20 cellular contexts compared by ENCODE assay signal in genomic region chr15:63815796-63816533, GRCh38. TPM values are rescaled to one million over a fixed set of nuclear protein-coding genes. Genes with fewer than 3 reads are reported as not detected.
DNase-seq lines count a peak whose midpoint lies in the region; ATAC-seq, FAIRE-seq and TF ChIP-seq lines count a peak whose summit lies in the region.
"Had no signal": no experiment of that assay in that cellular context is flagged by ENCODE, and none has a peak within 500 bp of the region (broad histone marks: within the 10 kb centered on the region; RNA-seq: fewer than 3 reads in every experiment).

No MANE protein-coding gene starts in this region.

- no peak for DNase-seq in breast epithelium (ENCODE audit: low spot score in 2 of 2)
- DNase-seq in mammary epithelial cell = no peak
- DNase-seq in H1 (ENCODE audit: low read depth in 1 of 2, low spot score in 2 of 2) = no peak
- DNase-seq in memory B cell (ENCODE audit: low spot score in 2 of 2) = no peak
- no peak for DNase-seq in upper lobe of right lung
- no peak for DNase-seq in COR-L47 (lab: John Stamatoyannopoulos, UW)
- no peak for DNase-seq in smooth muscle cell (lab: John Stamatoyannopoulos, UW; ENCODE audit: unreplicated experiment)
- DNase-seq: activated effector memory CD4-positive, alpha-beta T cell treated with Interleukin-2 at 50 U/mL for 16 hours; aorta; DND-41; NCI-H1417 treated with DMSO at 0.1 percent for 48 hours; nucleus accumbens; stimulated activated CD4-positive, alpha-beta T cell treated with anti-CD3 and anti-CD28 coated beads, Interleukin-4, amount 100 ng/mL, for 4 hours had no signal

- ATAC-seq in memory B cell (ENCODE audit: low read depth) (no peak), upper lobe of right lung (peak; percentile 58), GM18873 (IDR thresholded peaks at IDR 0.05; ENCODE audit: low FRiP score, unreplicated experiment) (no peak)

- POLR2A ChIA-PET in H1 (lab: Charles Lee; ENCODE audit: partially characterized antibody) = interaction anchor here (0.6 to 3.7 kb wide), 2 partner anchors 17 to 611 kb away, joined by 3 to 18 read pairs; partner anchors contain the start of gene HERC1

- intact Hi-C loops in breast epithelium (cut with DNase I; ENCODE audit: low total_unique reads) (no loop called here), mammary epithelial cell (cut with micrococcal nuclease) (no loop called here), upper lobe of right lung (cut with DNase I) (no loop called here)

- H3K9ac ChIP-seq in mammary epithelial cell (ENCODE audit: insufficient read depth, low read length) (no peak overlapping the region), H1 (replicated peaks in 1 of 4; ENCODE audit: extremely low read depth in 1 of 4, low read depth in 3 of 4, low read length in 3 of 4) (no peak overlapping the region), smooth muscle cell (ENCODE audit: low read depth) (no peak overlapping the region)

- no peak overlapping the region; the same call in 1 of the 2 replicates for H2BK12ac ChIP-seq in H1 (ENCODE audit: low read depth, low read length)

- H3K27ac ChIP-seq in breast epithelium = peak overlapping the region; percentile 31 to 56
- H3K27ac ChIP-seq in mammary epithelial cell (ENCODE audit: insufficient read depth, low read depth, low read length) = no peak overlapping the region
- no peak overlapping the region for H3K27ac ChIP-seq in H1 (ENCODE audit: low read depth, low read length)
- peak overlapping the region; percentile 7 for H3K27ac ChIP-seq in upper lobe of right lung
- H3K27ac ChIP-seq in smooth muscle cell (ENCODE audit: low read depth) = no peak overlapping the region
- H3K27ac ChIP-seq: HL-60, RWPE1, tibial artery had no signal

- no peak overlapping the region for H3K23ac ChIP-seq in H1 (ENCODE audit: insufficient read length)

- H3K9me3 ChIP-seq in breast epithelium = no peaks in the 10 kb centered on the region
- no peaks in the 10 kb centered on the region for H3K9me3 ChIP-seq in mammary epithelial cell (replicated peaks; ENCODE audit: insufficient read depth, low read length)
- H3K9me3 ChIP-seq in H1 (ENCODE audit: insufficient read depth in 2 of 2, low read depth in 1 of 2, low read length in 1 of 2) = no peaks in the 10 kb centered on the region
- no peaks in the 10 kb centered on the region for H3K9me3 ChIP-seq in upper lobe of right lung
- H3K9me3 ChIP-seq in smooth muscle cell (replicated peaks; ENCODE audit: low read depth) = no peaks in the 10 kb centered on the region
- H3K9me3 ChIP-seq: tibial artery had no signal

- FAIRE-seq in H1 (lab: Jason Lieb, UNC) = peak; percentile 62
- FAIRE-seq: colon, islet of Langerhans had no signal

- H3K9me3 Mint-ChIP-seq in memory B cell = no peaks in the 10 kb centered on the region

- H3K4me1 Mint-ChIP-seq in memory B cell = peaks cover 44% of the 10 kb centered on the region

- H2BK120ac ChIP-seq in H1 (replicated peaks; ENCODE audit: low read depth, low read length) = peak overlapping the region; percentile 47

- TF ChIP-seq EP300 in H1 (IDR thresholded peaks at IDR 0.05; ENCODE audit: borderline replicate concordance in 1 of 2, low read depth in 2 of 2, low read length in 2 of 2) = no peak

- H3K56ac ChIP-seq in H1 (replicated peaks; ENCODE audit: insufficient read length, low read depth, low read length) = no peak overlapping the region

- no TSS peak for BruUV-seq in mammary epithelial cell (replicated peaks; lab: Mats Ljungman, UMichigan)

- H3K27me3 Mint-ChIP-seq in memory B cell = no peaks in the 10 kb centered on the region

- H3K4me1 ChIP-seq in breast epithelium = no peaks in the 10 kb centered on the region
- no peaks in the 10 kb centered on the region for H3K4me1 ChIP-seq in mammary epithelial cell (ENCODE audit: insufficient read depth, low read length)
- peaks cover 0 to 19% (median 3%) of the 10 kb centered on the region in 4 experiments; a peak in 4 of 7 replicates for H3K4me1 ChIP-seq in H1 (replicated peaks in 1 of 4; ENCODE audit: control insufficient read depth in 3 of 4, insufficient read depth in 4 of 4, low read length in 3 of 4)
- peaks cover 60% of the 10 kb centered on the region for H3K4me1 ChIP-seq in upper lobe of right lung
- H3K4me1 ChIP-seq in smooth muscle cell (ENCODE audit: low read depth) = peaks cover 12% of the 10 kb centered on the region

- 0 out of 2 replicates have a peak overlapping the region, but pooled peaks have one; percentile 60 for H2BK5ac ChIP-seq in H1 (ENCODE audit: low read depth, low read length)

- H3K36me3 ChIP-seq in breast epithelium (no peaks in the 10 kb centered on the region), mammary epithelial cell (ENCODE audit: insufficient read depth, low read length) (no peaks in the 10 kb centered on the region), H1 (ENCODE audit: control insufficient read depth in 2 of 4, insufficient read depth in 4 of 4, low read length in 3 of 4) (no peaks in the 10 kb centered on the region), upper lobe of right lung (peaks cover 4% of the 10 kb centered on the region), smooth muscle cell (ENCODE audit: low read depth) (no peaks in the 10 kb centered on the region)
- H3K36me3 ChIP-seq: tibial artery had no signal

- CTCF ChIA-PET in mammary epithelial cell (lab: Charles Lee; ENCODE audit: low non-redundant PET) (no interaction called here), H1 (lab: Charles Lee; ENCODE audit: partially characterized antibody) (interaction anchor here (1.3 kb wide), 1 partner anchor 39 kb away, joined by 3 read pairs; no protein-coding TSS in a partner anchor)

- no peaks in the 10 kb centered on the region for H3K79me1 ChIP-seq in H1 (ENCODE audit: low read depth, low read length)

- no peak overlapping the region for H3K4ac ChIP-seq in H1 (replicated peaks; ENCODE audit: insufficient read length, low read depth, low read length)

- in situ Hi-C loops in mammary epithelial cell (cut with MboI; ENCODE audit: low sequenced_read_pairs in 2 of 2) = no loop called here

- H3K79me2 ChIP-seq in mammary epithelial cell (ENCODE audit: insufficient read depth, low read length) (peaks cover 69% of the 10 kb centered on the region), H1 (ENCODE audit: control insufficient read depth in 1 of 2, insufficient read depth in 2 of 2, low read length in 2 of 2) (peaks cover 4 to 81% of the 10 kb centered on the region in 2 experiments), smooth muscle cell (ENCODE audit: low read depth) (peaks cover 86% of the 10 kb centered on the region)

- H3K36me3 Mint-ChIP-seq in memory B cell = peaks cover 6% of the 10 kb centered on the region

- no peak for TF ChIP-seq POLR2A in breast epithelium (IDR thresholded peaks at IDR 0.05)
- TF ChIP-seq POLR2A in H1 (IDR thresholded peaks at IDR 0.05; ENCODE audit: control extremely low read depth in 1 of 2, low read depth in 2 of 2, low read length in 2 of 2) = no peak

- no peaks in the 10 kb centered on the region for H4K20me1 ChIP-seq in mammary epithelial cell (ENCODE audit: insufficient read depth, low read length)
- H4K20me1 ChIP-seq in H1 (replicated peaks in 1 of 2; ENCODE audit: control insufficient read depth in 1 of 2, insufficient read depth in 2 of 2, low read length in 2 of 2) = peaks cover 0 to 2% of the 10 kb centered on the region in 2 experiments
- H4K20me1 ChIP-seq in smooth muscle cell (ENCODE audit: low read depth) = peaks cover 100% of the 10 kb centered on the region

- H3K18ac ChIP-seq in H1 (ENCODE audit: extremely low read depth, low read length) = no peak overlapping the region; the same call in 1 of the 2 replicates

- no peak overlapping the region for H4K8ac ChIP-seq in H1 (ENCODE audit: extremely low read depth, insufficient read depth, low read length)

- H2BK20ac ChIP-seq in H1 (ENCODE audit: low read length) = no peak overlapping the region

- no peak for TF ChIP-seq CTCF in breast epithelium (IDR thresholded peaks at IDR 0.05)
- TF ChIP-seq CTCF in mammary epithelial cell (conservative IDR thresholded peaks at IDR 0.05 in 1 of 2, IDR thresholded peaks at IDR 0.05 in 1 of 2; ENCODE audit: extremely low read depth in 1 of 2, insufficient read depth in 1 of 2, low read depth in 1 of 2, low read length in 2 of 2) = no peak
- TF ChIP-seq CTCF in H1 (IDR thresholded peaks at IDR 0.05; ENCODE audit: control extremely low read depth in 1 of 3, insufficient read depth in 1 of 3, low read depth in 1 of 3, low read length in 3 of 3) = no peak
- no peak for TF ChIP-seq CTCF in upper lobe of right lung (IDR thresholded peaks at IDR 0.05)
- no peak for TF ChIP-seq CTCF in smooth muscle cell (IDR thresholded peaks at IDR 0.05; ENCODE audit: borderline replicate concordance, insufficient read depth, poor library complexity, severe bottlenecking)

- no peak overlapping the region for H2BK15ac ChIP-seq in H1 (ENCODE audit: low read length)

- no peak overlapping the region for H3K14ac ChIP-seq in H1 (ENCODE audit: insufficient read length)

- dilution Hi-C loops in mammary epithelial cell (cut with HindIII; ENCODE audit: low sequenced_read_pairs) = no loop called here

- H3K27ac Mint-ChIP-seq in memory B cell = peak overlapping the region; percentile 74

- peak overlapping the region; percentile 63 for H4K5ac ChIP-seq in H1 (ENCODE audit: insufficient read length, low read depth, low read length)

- no peaks in the 10 kb centered on the region; the same call in 1 of the 2 replicates for H3K23me2 ChIP-seq in H1 (ENCODE audit: low read depth, low read length)

- H3K4me3 Mint-ChIP-seq in memory B cell = no peak overlapping the region
- H3K4me3 Mint-ChIP-seq: CD14-positive monocyte had no signal

- no peaks in the 10 kb centered on the region for H3F3A ChIP-seq in smooth muscle cell (ENCODE audit: low read depth)

- no peak overlapping the region for H4K91ac ChIP-seq in H1 (replicated peaks; ENCODE audit: insufficient read length, low read length)

- no peaks in the 10 kb centered on the region for H3K27me3 ChIP-seq in breast epithelium
- H3K27me3 ChIP-seq in mammary epithelial cell (ENCODE audit: insufficient read depth, low read length) = no peaks in the 10 kb centered on the region
- H3K27me3 ChIP-seq in H1 (replicated peaks in 1 of 4; ENCODE audit: control insufficient read depth in 3 of 4, extremely low read depth in 1 of 4, insufficient read depth in 3 of 4, low read length in 3 of 4) = no peaks in the 10 kb centered on the region
- H3K27me3 ChIP-seq in upper lobe of right lung = no peaks in the 10 kb centered on the region
- H3K27me3 ChIP-seq in smooth muscle cell (ENCODE audit: low read depth) = no peaks in the 10 kb centered on the region
- H3K27me3 ChIP-seq: tibial artery had no signal

- H2AK5ac ChIP-seq in H1 (ENCODE audit: low read depth, low read length) = no peak overlapping the region

- H3K4me2 ChIP-seq in mammary epithelial cell (ENCODE audit: insufficient read depth, low read depth, low read length) (no peak overlapping the region), H1 (ENCODE audit: insufficient read depth in 1 of 2, low read depth in 2 of 2, low read length in 2 of 2) (peak overlapping the region; percentile 3 to 26; a peak in 2 of 4 replicates), smooth muscle cell (no peak overlapping the region)

- 27% methylated on average over 4 of the region's 4 CpGs for WGBS in mammary epithelial cell (ENCODE audit: low coverage, missing lambda C conversion rate)
- WGBS in H1 (ENCODE audit: extremely low coverage in 1 of 2, insufficient coverage in 1 of 2, insufficient read length in 1 of 2, insufficient replicate concordance in 2 of 2, low coverage in 1 of 2, low lambda C conversion rate in 2 of 2, missing lambda C conversion rate in 1 of 2), 2 experiments = 39% methylated on average over 4 of the region's 4 CpGs; no CpG with 5 or more reads in 1 of the 2 experiments
- WGBS in smooth muscle cell (ENCODE audit: low lambda C conversion rate) = 55% methylated on average over 4 of the region's 4 CpGs

- H3K4me3 ChIP-seq in breast epithelium (no peak overlapping the region), mammary epithelial cell (replicated peaks in 1 of 3; ENCODE audit: insufficient read depth in 1 of 3, low read depth in 2 of 3, low read length in 3 of 3) (no peak overlapping the region), H1 (ENCODE audit: extremely low read depth in 1 of 4, insufficient read depth in 2 of 4, low read depth in 3 of 4, low read length in 4 of 4) (peak overlapping the region in 1 of 4 experiments; percentile 14; a peak in 1 of 8 replicates), upper lobe of right lung (no peak overlapping the region), smooth muscle cell (no peak overlapping the region)
- H3K4me3 ChIP-seq: tibial artery had no signal

- H2AFZ ChIP-seq in mammary epithelial cell (ENCODE audit: low read depth, low read length) = no peak overlapping the region
- no peak overlapping the region for H2AFZ ChIP-seq in H1 (ENCODE audit: low read length)
- H2AFZ ChIP-seq in smooth muscle cell (ENCODE audit: low read depth) = no peak overlapping the region

- no peak for TF ChIP-seq RAD21 in H1 (IDR thresholded peaks at IDR 0.05 in 1 of 2, conservative IDR thresholded peaks at IDR 0.05 in 1 of 2; ENCODE audit: low read depth in 2 of 2, low read length in 2 of 2)

RNA-seq across cellular contexts. Expression of gene HERC1, which starts 17.8 kb away (rescaled TPM):
- total RNA-seq in breast epithelium (100 to 1,000 TPM; 110 to 124 (median 114) TPM), mammary epithelial cell (10 to 100 TPM; 40.1 to 80.5 TPM), upper lobe of right lung (98.5 TPM), smooth muscle cell (87.3 and 89.0 TPM in 2 replicates)
- polyA plus RNA-seq in mammary epithelial cell (10.7 TPM), H1 (2011; rRNA removed) (26.8 and 36.2 TPM in 2 replicates), smooth muscle cell (14.1 and 24.3 TPM in 2 replicates)
- 166 TPM for polyA minus RNA-seq in mammary epithelial cell
- total RNA-seq in H1 (2021; fragmentation: NEBNext Ultra II Directional; extraction: Animal tissue kit (Norgen Biotek cat#: 25700)) = 43.4 and 46.0 TPM in 2 replicates
- 28.7 TPM for polyA plus RNA-seq in H1 (2011; cell fraction: cytosol; rRNA removed)
- polyA plus RNA-seq in H1 (2011; cell fraction: nucleus; rRNA removed) = 69.0 TPM
- 34.4 to 51.7 TPM (median 38.0 TPM) in 4 replicates for polyA plus RNA-seq in H1 (2012, experiment 1 of 2)
- polyA plus RNA-seq in H1 (2012, experiment 2 of 2) = 2.4 TPM
- 15.3 TPM for polyA plus RNA-seq in H1 (2013, experiment 1 of 2)
- polyA plus RNA-seq in H1 (2013, experiment 2 of 2) = 12.6 TPM
- polyA minus RNA-seq in H1 (2011; rRNA and poly(A)+ RNA removed) = 65.5 and 98.2 TPM in 2 replicates
- polyA minus RNA-seq in H1 (2011; cell fraction: cytosol; rRNA and poly(A)+ RNA removed) = 56.9 TPM
- polyA minus RNA-seq in H1 (2011; cell fraction: nucleus; rRNA and poly(A)+ RNA removed) = 87.7 TPM

Comparison
In these comparisons a context has a peak if more than half of its experiments do, and no peak if none do; other contexts are left out.
1. H3K27ac ChIP-seq: peak in breast epithelium (2 of 2) and upper lobe of right lung (single experiment); none in mammary epithelial cell (single experiment), H1 (single experiment) and smooth muscle cell (single experiment).
2. H3K4me2 ChIP-seq: peak in H1 (2 of 2); none in mammary epithelial cell (single experiment) and smooth muscle cell (single experiment).